In the genomic region with DNA sequence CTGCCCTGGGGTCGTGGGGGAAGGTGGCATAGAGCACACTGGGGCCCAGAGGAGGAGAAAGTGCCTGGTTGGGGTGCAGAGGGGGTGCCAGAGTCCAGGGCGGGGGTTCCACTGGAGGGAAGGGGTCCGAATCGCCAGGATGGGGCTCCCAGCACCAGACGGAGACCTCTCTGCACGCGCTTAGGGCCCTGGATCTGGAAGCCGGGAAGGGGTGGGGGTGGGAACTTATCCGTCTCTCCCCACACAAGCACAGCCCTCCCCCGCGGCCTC, we compare ENCODE assay signal across 8 cellular contexts. TPM values are rescaled to one million over a fixed set of nuclear protein-coding genes. Genes with fewer than 3 reads are reported as not detected.
DNase-seq lines count a peak whose midpoint lies in the region; ATAC-seq and TF ChIP-seq lines count a peak whose summit lies in the region.

No MANE protein-coding gene starts in this region.

- peak overlapping the region; percentile 62 for H3K4me3 ChIP-seq in Caco-2 (ENCODE audit: low read depth, low read length)
- peak overlapping the region; percentile 79 for H3K4me3 ChIP-seq in iPS-11a (ENCODE audit: low read depth, low read length)

- no peak for TF ChIP-seq CTCF in Caco-2 (IDR thresholded peaks at IDR 0.05; ENCODE audit: insufficient read depth in 1 of 2, low read depth in 1 of 2, low read length in 1 of 2, severe bottlenecking in 1 of 2, unreplicated experiment in 1 of 2)

- H3K4me1 Mint-ChIP-seq in Caco-2 (ENCODE audit: low read depth, unreplicated experiment) (peaks cover 6% of the 10 kb centered on the region), IgD-negative memory B cell (peaks cover 5 to 8% (median 5%) of the 10 kb centered on the region in 3 donors)

- peak overlapping the region; percentile 88 for H3K27ac Mint-ChIP-seq in Caco-2 (ENCODE audit: unreplicated experiment)
- peak overlapping the region; percentile 92 to 99 (median 96) for H3K27ac Mint-ChIP-seq in IgD-negative memory B cell

- no peaks in the 10 kb centered on the region for H3K9me3 ChIP-seq in Caco-2

- POLR2A ChIA-PET in Caco-2 (lab: Charles Lee) = interaction anchor here (1.3 kb wide), 1 partner anchor 15 kb away, joined by 6 read pairs; no protein-coding TSS in a partner anchor

- no peaks in the 10 kb centered on the region for H3K27me3 ChIP-seq in Caco-2 (replicated peaks; ENCODE audit: control insufficient read depth, insufficient read depth, low read length)

- H3K36me3 ChIP-seq in Caco-2 (ENCODE audit: control insufficient read depth, insufficient read depth, low read length) = peaks cover 15% of the 10 kb centered on the region

- no peaks in the 10 kb centered on the region for H3K27me3 Mint-ChIP-seq in Caco-2 (ENCODE audit: insufficient read depth, unreplicated experiment)
- no peaks in the 10 kb centered on the region for H3K27me3 Mint-ChIP-seq in IgD-negative memory B cell

- BruUV-seq in Caco-2 (replicated peaks; lab: Mats Ljungman, UMichigan) = no TSS peak

- H3K4me1 ChIP-seq in Caco-2 = peaks cover 36% of the 10 kb centered on the region

- H3K4me3 Mint-ChIP-seq in Caco-2 (ENCODE audit: unreplicated experiment) (peak overlapping the region; percentile 96), IgD-negative memory B cell (peak overlapping the region; percentile 86 to 96 (median 94))

- CTCF ChIA-PET in Caco-2 (lab: Charles Lee) = interaction anchor here (0.6 to 1.0 kb wide), 2 partner anchors 14 to 15 kb away, joined by 3 to 4 read pairs; no protein-coding TSS in a partner anchor

- DNase-seq in Caco-2 (no peak), amniotic epithelial cell (ENCODE audit: low read depth) (peak; percentile 74), putamen (ENCODE audit: low spot score) (no peak)
- peak; percentile 68 for DNase-seq in stimulated activated CD4-positive, alpha-beta T cell treated with anti-CD3 and anti-CD28 coated beads, Interleukin-4, amount 100 ng/mL, for 1 hour

- ATAC-seq in GM21515 (IDR thresholded peaks at IDR 0.05; ENCODE audit: unreplicated experiment) (no peak), HG03175 (IDR thresholded peaks at IDR 0.05; ENCODE audit: unreplicated experiment) (no peak)

- H3K9me3 Mint-ChIP-seq in Caco-2 (ENCODE audit: unreplicated experiment) (no peaks in the 10 kb centered on the region), IgD-negative memory B cell (no peaks in the 10 kb centered on the region)

- intact Hi-C loops in Caco-2 (cut with micrococcal nuclease; ENCODE audit: unreplicated experiment) = loop anchor here (1.0 kb wide), 1 partner anchor 8 kb away; no protein-coding TSS in a partner anchor

- H3K36me3 Mint-ChIP-seq in Caco-2 (ENCODE audit: insufficient read depth, unreplicated experiment) = peaks cover 87% of the 10 kb centered on the region
- H3K36me3 Mint-ChIP-seq in IgD-negative memory B cell = peaks cover 1% of the 10 kb centered on the region

RNA-seq across cellular contexts. Expression of a gene that starts 2.8 kb away (rescaled TPM):
- total RNA-seq in Caco-2 (2022) = 125 and 128 TPM in 2 replicates
- polyA plus RNA-seq in IgD-negative memory B cell = 4.8 TPM

RNA-seq across cellular contexts. Expression of a gene that starts 9.6 kb away (rescaled TPM):
- 126 and 140 TPM in 2 replicates for total RNA-seq in Caco-2 (2022)
- 339 TPM for polyA plus RNA-seq in IgD-negative memory B cell

RNA-seq across cellular contexts. Expression of a gene that starts 13.4 kb away (rescaled TPM):
- 7.3 and 9.7 TPM in 2 replicates for total RNA-seq in Caco-2 (2022)
- polyA plus RNA-seq in IgD-negative memory B cell = not detected

RNA-seq across cellular contexts. Expression of a gene that starts 18.0 kb away (rescaled TPM):
- total RNA-seq in Caco-2 (2022) = 289 and 331 TPM in 2 replicates
- 377 TPM for polyA plus RNA-seq in IgD-negative memory B cell

RNA-seq across cellular contexts. Expression of a gene that starts 24.2 kb away (rescaled TPM):
- 51.0 and 56.3 TPM in 2 replicates for total RNA-seq in Caco-2 (2022)
- 115 TPM for polyA plus RNA-seq in IgD-negative memory B cell

Comparison
In these comparisons a context has a peak if more than half of its experiments do, and no peak if none do; other contexts are left out.
1. DNase-seq: peak in amniotic epithelial cell (single experiment) and stimulated activated CD4-positive, alpha-beta T cell treated with anti-CD3 and anti-CD28 coated beads, Interleukin-4, amount 100 ng/mL, for 1 hour (single experiment); none in Caco-2 (0 of 2) and putamen (single experiment).